ENCODE assay signal across 8 cellular contexts in the genomic region with DNA sequence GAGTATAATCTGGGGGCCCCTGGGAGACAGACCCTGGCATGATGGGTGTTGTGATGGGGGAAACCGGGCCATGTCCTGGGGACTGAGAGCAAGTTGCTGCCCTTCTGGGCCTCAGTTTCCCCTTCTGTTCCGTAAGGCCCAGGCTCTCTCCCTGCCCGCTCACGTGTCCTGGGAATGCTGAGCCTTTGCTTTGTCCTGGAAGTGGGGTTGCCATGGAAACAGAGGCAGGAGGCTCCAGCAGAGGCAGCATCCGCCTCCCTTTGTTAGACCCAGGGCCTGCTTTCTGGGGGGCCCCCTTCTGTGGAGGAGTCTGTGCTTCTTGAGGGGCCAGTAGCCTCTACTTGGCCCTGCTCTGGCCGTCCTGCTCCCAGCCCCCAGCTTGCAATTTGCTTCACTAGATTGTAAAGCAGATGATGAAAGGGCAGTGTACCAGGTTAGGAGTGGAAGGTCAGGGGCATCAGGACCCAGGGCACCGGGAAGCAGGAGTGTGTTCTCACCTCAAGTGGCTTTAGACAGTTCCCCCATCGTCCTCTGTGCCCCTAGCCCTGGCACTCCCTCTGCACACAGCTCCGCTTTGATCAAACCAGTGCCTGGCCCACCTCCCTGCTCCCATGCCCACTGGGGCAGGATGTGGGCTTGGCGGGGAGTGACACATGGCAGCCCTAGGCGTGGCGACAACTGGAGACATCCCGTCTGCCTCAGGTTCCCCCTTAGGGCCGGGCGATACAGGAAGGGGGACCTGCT.
DNase-seq lines count a peak whose midpoint lies in the region; ATAC-seq and TF ChIP-seq lines count a peak whose summit lies in the region.

No MANE protein-coding gene starts in this region.

- H3K4me1 Mint-ChIP-seq in Caco-2 (ENCODE audit: low read depth, unreplicated experiment): peaks cover 7% of the 10 kb centered on the region

- H3K4me3 ChIP-seq in iPS DF 6.9 (ENCODE audit: low read length) (peak overlapping the region; percentile 8; the same call in 1 of the 2 replicates), stomach (peak overlapping the region; percentile 24 to 37 (median 32)), Caco-2 (ENCODE audit: low read depth, low read length) (no peak overlapping the region)

- H3K4me3 Mint-ChIP-seq in Caco-2 (ENCODE audit: unreplicated experiment): no peak overlapping the region

- POLR2A ChIA-PET in Caco-2 (lab: Charles Lee): no interaction called here

- intact Hi-C loops in stomach (cut with DNase I; ENCODE audit: low total_unique reads) (loop anchor here (10.0 kb wide), 2 partner anchors 230 to 560 kb away; partner anchors contain the start of gene WNT7A), Caco-2 (cut with micrococcal nuclease; ENCODE audit: unreplicated experiment) (loop anchor here (1.0 to 10.0 kb wide), 2 partner anchors 226 to 470 kb away; partner anchors contain the start of genes CHCHD4, TMEM43 and WNT7A)

- H3K4me1 ChIP-seq in iPS DF 6.9 (ENCODE audit: control insufficient read depth, insufficient read depth, low read length) (peaks cover 7% of the 10 kb centered on the region), stomach (peaks cover 12 to 27% (median 21%) of the 10 kb centered on the region in 4 donors), Caco-2 (peaks cover 16% of the 10 kb centered on the region)

- H3K36me3 Mint-ChIP-seq in Caco-2 (ENCODE audit: insufficient read depth, unreplicated experiment): peaks cover 6% of the 10 kb centered on the region

- TF ChIP-seq POLR2A in stomach (IDR thresholded peaks at IDR 0.05): no peak

- H3K27me3 Mint-ChIP-seq in Caco-2 (ENCODE audit: insufficient read depth, unreplicated experiment): no peaks in the 10 kb centered on the region

- no peak overlapping the region for H3K27ac ChIP-seq in iPS DF 6.9 (ENCODE audit: low read length)
- no peak overlapping the region for H3K27ac ChIP-seq in stomach

- CTCF ChIA-PET in Caco-2 (lab: Charles Lee): interaction anchor here (0.6 to 4.5 kb wide), 8 partner anchors 109 to 242 kb away, joined by 3 to 73 read pairs (median 4); partner anchors contain the start of gene HDAC11

- H3K9me3 ChIP-seq in iPS DF 6.9 (ENCODE audit: control insufficient read depth, insufficient read depth, low read length) (no peaks in the 10 kb centered on the region), stomach (no peaks in the 10 kb centered on the region), Caco-2 (no peaks in the 10 kb centered on the region)

- no peaks in the 10 kb centered on the region for H3K9me3 Mint-ChIP-seq in Caco-2 (ENCODE audit: unreplicated experiment)

- WGBS in iPS DF 6.9 (ENCODE audit: insufficient coverage, insufficient read length): no CpG with 5 or more reads among the region's 15 CpGs
- 57 to 73% (median 66%) methylated on average over 12 to 15 of the region's 15 CpGs for WGBS in stomach, 5 donors

- TF ChIP-seq CTCF in stomach (IDR thresholded peaks at IDR 0.05) (no peak), Caco-2 (IDR thresholded peaks at IDR 0.05; ENCODE audit: insufficient read depth in 1 of 2, low read depth in 1 of 2, low read length in 1 of 2, severe bottlenecking in 1 of 2, unreplicated experiment in 1 of 2) (no peak)

- peaks cover 15% of the 10 kb centered on the region; the same call in 1 of the 2 replicates for H3K27me3 ChIP-seq in iPS DF 6.9 (ENCODE audit: control insufficient read depth, insufficient read depth, low read length)
- H3K27me3 ChIP-seq in stomach: peaks cover 0 to 59% (median 29%) of the 10 kb centered on the region in 3 donors
- no peaks in the 10 kb centered on the region for H3K27me3 ChIP-seq in Caco-2 (replicated peaks; ENCODE audit: control insufficient read depth, insufficient read depth, low read length)

- H3K27ac Mint-ChIP-seq in Caco-2 (ENCODE audit: unreplicated experiment): no peak overlapping the region

- BruUV-seq in Caco-2 (replicated peaks; lab: Mats Ljungman, UMichigan): no TSS peak

- no peaks in the 10 kb centered on the region for H3K36me3 ChIP-seq in iPS DF 6.9 (ENCODE audit: control insufficient read depth, insufficient read depth, low read length)
- H3K36me3 ChIP-seq in stomach: no peaks in the 10 kb centered on the region
- no peaks in the 10 kb centered on the region; the same call in 1 of the 2 replicates for H3K36me3 ChIP-seq in Caco-2 (ENCODE audit: control insufficient read depth, insufficient read depth, low read length)

- no peak for TF ChIP-seq EP300 in stomach (IDR thresholded peaks at IDR 0.05)

- ATAC-seq in HG02588 (IDR thresholded peaks at IDR 0.05; ENCODE audit: unreplicated experiment) (no peak), GM18502 (IDR thresholded peaks at IDR 0.05; ENCODE audit: poor library complexity, unreplicated experiment) (no peak)

- DNase-seq in activated gamma-delta T cell treated with Interleukin-2 at 50 U/mL for 16 hours (peak; percentile 41), activated gamma-delta T cell (lab: John Stamatoyannopoulos, UW) (no peak), iPS DF 6.9 (ENCODE audit: low read depth, low spot score) (no peak), stomach (no peak), Caco-2 (no peak)
- DNase-seq in activated T-cell treated with anti-CD3 and anti-CD28 coated beads, Interleukin-2, amount 50 U/mL, for 48 hours: peak; percentile 45 to 59

Comparison
In these comparisons a context has a peak if more than half of its experiments do, and no peak if none do; other contexts are left out.
1. DNase-seq: peak in activated gamma-delta T cell treated with Interleukin-2 at 50 U/mL for 16 hours (single experiment) and activated T-cell treated with anti-CD3 and anti-CD28 coated beads, Interleukin-2, amount 50 U/mL, for 48 hours (2 of 2); none in activated gamma-delta T cell (single experiment), iPS DF 6.9 (single experiment), stomach (single experiment) and Caco-2 (0 of 2).